In genomic region chr6:56595490-56596122, GRCh38 we compare ENCODE assay signal across 2 cellular contexts.
TF ChIP-seq lines count a peak whose summit lies in the region.

No MANE protein-coding gene starts in this region.

TF ChIP-seq in WTC11, 78 proteins besides CTCF, POLR2A, EP300 and RAD21 (continued from another document):
- TF ChIP-seq ZMAT4 (CRISPR knock-in tag; IDR thresholded peaks at IDR 0.05) (no peak), ZNF317 (CRISPR knock-in tag; IDR thresholded peaks at IDR 0.05; ENCODE audit: borderline replicate concordance, low read depth) (no peak), AR (CRISPR knock-in tag; IDR thresholded peaks at IDR 0.05) (no peak), ZNF425 (CRISPR knock-in tag; conservative IDR thresholded peaks at IDR 0.05) (no peak), NFYB (CRISPR knock-in tag; conservative IDR thresholded peaks at IDR 0.05; ENCODE audit: low read depth) (no peak), CDX4 (CRISPR knock-in tag; IDR thresholded peaks at IDR 0.05; ENCODE audit: borderline replicate concordance) (no peak), RELA (CRISPR knock-in tag; IDR thresholded peaks at IDR 0.05; ENCODE audit: borderline replicate concordance) (no peak), ZNF396 (CRISPR knock-in tag; IDR thresholded peaks at IDR 0.05; ENCODE audit: borderline replicate concordance) (no peak), PRDM15 (CRISPR knock-in tag; IDR thresholded peaks at IDR 0.05) (no peak), FOXJ3 (CRISPR knock-in tag; IDR thresholded peaks at IDR 0.05; ENCODE audit: borderline replicate concordance) (no peak), E2F5 (CRISPR knock-in tag; IDR thresholded peaks at IDR 0.05) (no peak), CREM (CRISPR knock-in tag; IDR thresholded peaks at IDR 0.05) (no peak)
TF ChIP-seq in WTC11: peak in this region for 0.

TF ChIP-seq in H1, 55 proteins besides CTCF, POLR2A, EP300 and RAD21 (continued from another document):
- TF ChIP-seq TEAD4 (IDR thresholded peaks at IDR 0.05; ENCODE audit: low read depth, low read length) (no peak), MAX (IDR thresholded peaks at IDR 0.05) (no peak)
